ENCODE assay signal across 8 cellular contexts in the genomic region with DNA sequence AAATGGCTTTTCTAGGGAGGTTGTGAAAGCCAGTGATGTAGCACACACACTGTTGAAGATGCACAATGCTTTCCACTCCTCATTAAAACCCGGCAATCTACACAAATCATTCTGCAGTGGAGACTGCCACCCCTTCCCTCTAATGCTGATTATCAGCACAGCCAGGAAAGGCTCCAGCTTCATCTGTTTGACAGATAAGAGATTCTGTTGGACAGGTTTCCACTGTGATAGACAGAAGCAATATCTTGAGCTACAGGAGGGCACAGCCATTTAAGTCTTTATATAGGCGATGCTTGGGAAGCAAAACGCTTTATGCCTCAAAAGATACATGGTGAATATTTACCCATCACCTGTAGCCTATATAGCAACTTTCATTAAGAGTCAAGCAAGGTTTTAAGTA.
"Had no signal": no experiment of that assay in that cellular context is flagged by ENCODE, and none has a peak within 500 bp of the region (broad histone marks: within the 10 kb centered on the region; RNA-seq: fewer than 3 reads in every experiment).

No MANE protein-coding gene starts in this region.

- H3K9me3 ChIP-seq: HAP-1 had no signal

- H3K9ac ChIP-seq: GM23248 had no signal

- H3K4me3 ChIP-seq: GM23248, HAP-1 had no signal

- DNase-seq: GM23248, GOT3, H7, HFFc6 had no signal

- ATAC-seq: HCT116, HepG2 had no signal

- H3K36me3 ChIP-seq: HAP-1 had no signal

- H3K4me1 ChIP-seq: HAP-1 had no signal

- FAIRE-seq: HepG2 had no signal

- H2AFZ ChIP-seq: GM23248 had no signal

- H3K27ac ChIP-seq: GM23248, HL-60 had no signal
